13 cellular contexts compared by ENCODE assay signal in genomic region chr3:140384028-140384771, GRCh38.
DNase-seq lines count a peak whose midpoint lies in the region; ATAC-seq and TF ChIP-seq lines count a peak whose summit lies in the region.
"Had no signal": no experiment of that assay in that cellular context is flagged by ENCODE, and none has a peak within 500 bp of the region (broad histone marks: within the 10 kb centered on the region; RNA-seq: fewer than 3 reads in every experiment).

No MANE protein-coding gene starts in this region.

- H3K4me1 ChIP-seq in SJCRH30 (peaks cover 23% of the 10 kb centered on the region), right lobe of liver (peaks cover 0 to 24% (median 3%) of the 10 kb centered on the region in 4 donors)

- H3K4me3 ChIP-seq in SJCRH30 = no peak overlapping the region
- H3K4me3 ChIP-seq in right lobe of liver = no peak overlapping the region

- ATAC-seq in left ventricle myocardium superior = no peak
- peak; percentile 49 to 71 (median 69) for ATAC-seq in right lobe of liver
- ATAC-seq in GM18873 (IDR thresholded peaks at IDR 0.05; ENCODE audit: low FRiP score, unreplicated experiment) = no peak
- ATAC-seq: SK-N-SH treated with all-trans-retinoic acid at 6 μM for 48 hours had no signal

- H3K27ac ChIP-seq in SJCRH30 (peak overlapping the region; percentile 22), right lobe of liver (no peak overlapping the region)

- no peak for TF ChIP-seq CTCF in right lobe of liver (IDR thresholded peaks at IDR 0.05)

- TF ChIP-seq POLR2A in right lobe of liver (IDR thresholded peaks at IDR 0.05) = no peak

- H3K9me3 ChIP-seq in SJCRH30 (replicated peaks) (no peaks in the 10 kb centered on the region), right lobe of liver (no peaks in the 10 kb centered on the region)

- WGBS in right lobe of liver (ENCODE audit: insufficient coverage, low coverage, low lambda C conversion rate, missing lambda C conversion rate) = 47% methylated on average over 8 of the region's 8 CpGs

- intact Hi-C loops in left ventricle myocardium superior (cut with micrococcal nuclease) = no loop called here
- intact Hi-C loops in cardiac septum (cut with DNase I) = no loop called here
- intact Hi-C loops in right lobe of liver (cut with DNase I) = no loop called here

- H3K36me3 ChIP-seq in SJCRH30 (no peaks in the 10 kb centered on the region), right lobe of liver (no peaks in the 10 kb centered on the region)

- DNase-seq in left ventricle myocardium superior (peak; percentile 30), cardiac septum (ENCODE audit: low spot score) (no peak), SJCRH30 (no peak), right lobe of liver (peak in 2 of 3 donors; percentile 55 to 67), NCI-H2107 (lab: John Stamatoyannopoulos, UW) (no peak)
- DNase-seq in activated CD8-positive, alpha-beta memory T cell treated with anti-CD3 and anti-CD28 coated beads, Interleukin-2, amount 50 U/mL, for 4 hours = no peak
- DNase-seq: AML-193, GF-D8, KBM-7, NCI-H1417, NCI-H1930 had no signal

- no peaks in the 10 kb centered on the region for H3K27me3 ChIP-seq in SJCRH30
- H3K27me3 ChIP-seq in right lobe of liver = no peaks in the 10 kb centered on the region

Comparison
In these comparisons a context has a peak if more than half of its experiments do, and no peak if none do; other contexts are left out.
1. DNase-seq: peak in left ventricle myocardium superior (single experiment) and right lobe of liver (2 of 3); none in cardiac septum (single experiment), SJCRH30 (0 of 2), NCI-H2107 (single experiment) and activated CD8-positive, alpha-beta memory T cell treated with anti-CD3 and anti-CD28 coated beads, Interleukin-2, amount 50 U/mL, for 4 hours (single experiment).
2. ATAC-seq: peak in right lobe of liver (4 of 4); none in left ventricle myocardium superior (single experiment) and GM18873 (single experiment).